Comparison of ENCODE assay signal across 8 cellular contexts in the genomic region with DNA sequence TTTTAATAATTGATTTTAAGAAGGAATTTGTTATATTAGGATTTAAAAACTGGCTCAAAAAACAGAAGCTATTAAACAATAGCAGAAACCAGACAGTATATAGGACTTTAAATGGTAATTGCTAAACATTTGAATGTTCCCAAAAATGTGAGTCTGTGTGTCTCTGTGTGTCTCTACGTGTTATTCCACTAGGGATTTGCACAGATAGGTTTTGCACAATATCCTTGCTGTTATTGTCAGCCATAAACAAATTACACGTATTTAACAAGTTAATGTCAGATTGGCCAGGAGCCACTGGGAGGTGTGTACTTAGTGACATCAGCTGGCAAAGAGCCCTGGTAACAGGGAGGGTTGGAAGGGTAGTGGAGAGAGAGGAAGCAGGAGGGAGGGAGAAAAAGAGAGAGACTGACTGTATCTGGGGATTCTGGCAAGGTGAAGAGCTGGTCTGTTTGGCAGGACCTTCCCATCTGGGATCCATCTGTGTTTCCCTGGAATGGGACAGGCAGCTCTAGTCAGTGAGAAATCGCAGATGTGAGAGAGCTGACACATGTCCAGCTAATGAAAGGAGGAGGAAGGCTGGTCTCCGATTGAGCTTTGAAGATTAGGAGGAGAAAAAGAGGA.
A peak's percentile ranks its signal among the peaks of the same experiment; 100 is the strongest.
DNase-seq lines count a peak whose midpoint lies in the region; TF ChIP-seq lines count a peak whose summit lies in the region.

No MANE protein-coding gene starts in this region.

- TF ChIP-seq CTCF in AG09309 (IDR thresholded peaks at IDR 0.05; ENCODE audit: control insufficient read depth, insufficient read depth, low read depth, low read length, missing control alignments) (no peak), fibroblast of the aortic adventitia (IDR thresholded peaks at IDR 0.05; ENCODE audit: insufficient read depth, low read length) (no peak)

- no peak overlapping the region for H3K4me3 ChIP-seq in AG09309 (ENCODE audit: control insufficient read depth, low read depth, low read length)
- H3K4me3 ChIP-seq in fibroblast of the aortic adventitia (ENCODE audit: low read depth, low read length): no peak overlapping the region

- DNase-seq in AG09309 (ENCODE audit: low read depth) (peak; percentile 76), NCI-H1092 treated with DMSO at 0.1 percent for 48 hours (lab: John Stamatoyannopoulos, UW) (peak; percentile 99), SK-N-DZ (ENCODE audit: low spot score) (peak; percentile 100), fibroblast of the aortic adventitia (ENCODE audit: low read depth) (peak; percentile 96), occipital lobe (lab: John Stamatoyannopoulos, UW) (peak; percentile 18), GM19240 (ENCODE audit: insufficient read length, low spot score) (no peak), GDM1 (lab: John Stamatoyannopoulos, UW) (no peak)
- DNase-seq in activated CD4-positive, alpha-beta T cell treated with anti-CD3 and anti-CD28 coated beads, Interleukin-2, amount 50 U/mL, for 1 hour: no peak

Comparison
In these comparisons a context has a peak if more than half of its experiments do, and no peak if none do; other contexts are left out.
1. DNase-seq: peak in AG09309 (single experiment), NCI-H1092 treated with DMSO at 0.1 percent for 48 hours (single experiment), SK-N-DZ (single experiment), fibroblast of the aortic adventitia (single experiment) and occipital lobe (single experiment); none in GM19240 (single experiment), activated CD4-positive, alpha-beta T cell treated with anti-CD3 and anti-CD28 coated beads, Interleukin-2, amount 50 U/mL, for 1 hour (single experiment) and GDM1 (single experiment).